8 cellular contexts compared by ENCODE assay signal in the genomic region with DNA sequence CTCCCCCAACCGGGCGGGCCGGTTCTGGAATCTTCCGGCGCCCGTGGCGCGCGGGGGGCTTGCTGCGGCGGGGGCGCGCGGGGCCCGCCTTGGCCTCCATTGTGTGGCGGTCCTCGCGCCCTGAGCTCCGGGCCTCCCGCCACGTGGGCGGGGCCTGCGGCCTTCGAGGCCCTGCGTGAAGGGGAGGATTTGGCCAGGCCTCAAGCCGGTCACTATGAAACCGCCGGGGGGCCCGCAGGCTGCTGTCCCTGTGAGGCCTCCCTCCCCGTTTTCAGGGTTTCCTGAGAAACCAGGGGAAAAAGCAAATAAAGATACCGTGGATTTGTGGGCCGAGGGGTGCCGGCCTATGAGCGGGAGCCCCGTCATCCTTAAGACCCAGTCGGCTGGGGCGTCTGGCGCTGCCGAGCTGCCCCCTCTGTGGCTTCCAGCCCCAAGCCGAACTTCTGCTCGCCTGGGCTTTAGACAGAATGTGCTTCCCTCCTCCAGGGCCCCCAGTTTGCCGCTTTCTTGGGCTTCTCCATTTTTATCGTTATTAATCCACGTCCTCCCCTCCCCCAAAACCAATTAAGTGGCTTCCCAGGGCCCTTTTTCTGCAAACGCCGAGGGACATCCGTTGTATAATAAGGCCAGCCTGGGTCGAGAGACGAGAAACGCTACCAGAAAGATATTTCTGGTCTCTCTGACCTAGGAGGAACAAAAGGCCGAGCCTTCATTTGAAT. TPM values are rescaled to one million over a fixed set of nuclear protein-coding genes. Genes with fewer than 3 reads are reported as not detected.
DNase-seq lines count a peak whose midpoint lies in the region; ATAC-seq and TF ChIP-seq lines count a peak whose summit lies in the region.

No MANE protein-coding gene starts in this region.

- H3K9me2 ChIP-seq in PC-3 (replicated peaks; ENCODE audit: low read length): no peaks in the 10 kb centered on the region

- peaks cover 31% of the 10 kb centered on the region for H3K36me3 ChIP-seq in PC-3 (ENCODE audit: low read depth, low read length)
- peaks cover 43% of the 10 kb centered on the region for H3K36me3 ChIP-seq in adipocyte (ENCODE audit: control insufficient read depth, insufficient read depth, low read length, severe bottlenecking)
- peaks cover 22% of the 10 kb centered on the region for H3K36me3 ChIP-seq in cardiac muscle cell
- H3K36me3 ChIP-seq in ovary: no peaks in the 10 kb centered on the region

- peak overlapping the region; percentile 100 for H3K9ac ChIP-seq in PC-3 (ENCODE audit: low read length)
- H3K9ac ChIP-seq in adipocyte (ENCODE audit: low read length): peak overlapping the region; percentile 100

- peak overlapping the region; percentile 85 for H3K4me2 ChIP-seq in PC-3 (ENCODE audit: low read length)

- H3K27ac ChIP-seq in PC-3 (ENCODE audit: low read length) (peak overlapping the region; percentile 97), cardiac muscle cell (peak overlapping the region; percentile 100), ovary (peak overlapping the region; percentile 84 to 99)

- no peak for TF ChIP-seq POLR2A in ovary (IDR thresholded peaks at IDR 0.05)

- peaks cover 79% of the 10 kb centered on the region for H3K79me2 ChIP-seq in PC-3 (ENCODE audit: low read length)

- POLR2A ChIA-PET in PC-3 (lab: Charles Lee; ENCODE audit: unreplicated experiment): no interaction called here

- DNase-seq in NOMO-1 (lab: John Stamatoyannopoulos, UW; ENCODE audit: unreplicated experiment in 2 of 2) (peak; percentile 25 to 31), NOMO-1 treated with DMSO at 0.1 percent for 48 hours (lab: John Stamatoyannopoulos, UW; ENCODE audit: unreplicated experiment) (no peak), PC-3 (peak; percentile 31), adipocyte (ENCODE audit: low read depth) (peak; percentile 85), cardiac muscle cell (ENCODE audit: low read depth in 1 of 2, low spot score in 1 of 2) (peak; percentile 55 to 86), ovary (peak; percentile 73 to 86 (median 81)), DMS153 (lab: John Stamatoyannopoulos, UW) (no peak)

- no peaks in the 10 kb centered on the region for H3F3A ChIP-seq in PC-3 (ENCODE audit: low read length, unreplicated experiment)

- CTCF ChIA-PET in PC-3 (lab: Charles Lee): no interaction called here

- peaks cover 49% of the 10 kb centered on the region for H4K20me1 ChIP-seq in PC-3 (ENCODE audit: low read length)

- BruUV-seq in PC-3 (replicated peaks; lab: Mats Ljungman, UMichigan): no TSS peak

- 0 to 1% (median 1%) methylated on average over 33 to 51 of the region's 51 CpGs for WGBS in ovary, 3 donors

- H3K27me3 ChIP-seq in PC-3 (ENCODE audit: low read length) (no peaks in the 10 kb centered on the region), adipocyte (replicated peaks; ENCODE audit: control insufficient read depth, insufficient read depth, low read length) (no peaks in the 10 kb centered on the region), cardiac muscle cell (no peaks in the 10 kb centered on the region), ovary (no peaks in the 10 kb centered on the region)

- H3K4me1 ChIP-seq in PC-3 (ENCODE audit: insufficient read depth, low read length): peaks cover 27% of the 10 kb centered on the region
- peaks cover 59% of the 10 kb centered on the region for H3K4me1 ChIP-seq in adipocyte (ENCODE audit: control insufficient read depth, insufficient read depth, low read length)
- peaks cover 25% of the 10 kb centered on the region for H3K4me1 ChIP-seq in cardiac muscle cell (ENCODE audit: low read depth)
- H3K4me1 ChIP-seq in ovary (ENCODE audit: insufficient read depth): peaks cover 11% of the 10 kb centered on the region

- intact Hi-C loops in PC-3 (cut with micrococcal nuclease): loop anchor here (2.0 kb wide), 1 partner anchor 38 kb away; a partner anchor contains a TSS
- intact Hi-C loops in ovary (cut with DNase I): no loop called here

- peak overlapping the region; percentile 99; the same call in 1 of the 2 replicates for H2AFZ ChIP-seq in PC-3 (ENCODE audit: low read length)

- H3K9me3 ChIP-seq in PC-3 (ENCODE audit: low read length): no peaks in the 10 kb centered on the region
- no peaks in the 10 kb centered on the region for H3K9me3 ChIP-seq in adipocyte (ENCODE audit: control insufficient read depth, low read length)
- H3K9me3 ChIP-seq in cardiac muscle cell (ENCODE audit: low read depth): no peaks in the 10 kb centered on the region
- H3K9me3 ChIP-seq in ovary: no peaks in the 10 kb centered on the region

- TF ChIP-seq EP300 in ovary (IDR thresholded peaks at IDR 0.05): no peak

- H3K4me3 ChIP-seq in PC-3 (ENCODE audit: low read length): peak overlapping the region; percentile 99
- peak overlapping the region; percentile 98 for H3K4me3 ChIP-seq in adipocyte (ENCODE audit: low read length)
- peak overlapping the region; percentile 71 for H3K4me3 ChIP-seq in cardiac muscle cell
- peak overlapping the region; percentile 98 for H3K4me3 ChIP-seq in ovary

- no peak for TF ChIP-seq CTCF in PC-3 (conservative IDR thresholded peaks at IDR 0.05; ENCODE audit: low read depth, low read length)
- TF ChIP-seq CTCF in cardiac muscle cell (IDR thresholded peaks at IDR 0.05; ENCODE audit: low read depth, low read length): no peak
- peak in 2 of 3 donors; percentile 2 to 4 for TF ChIP-seq CTCF in ovary (IDR thresholded peaks at IDR 0.05)

- ATAC-seq in HG03039 (IDR thresholded peaks at IDR 0.05; ENCODE audit: unreplicated experiment) (peak; percentile 25), PC-3 (peak; percentile 25)

RNA-seq across cellular contexts. Expression of a gene that starts 0.6 kb away (rescaled TPM):
- 288 and 321 TPM in 2 replicates for total RNA-seq in PC-3 (2014; rRNA removed)
- total RNA-seq in cardiac muscle cell: 233 and 266 TPM in 2 replicates
- 328 and 349 TPM in 2 replicates for polyA plus RNA-seq in cardiac muscle cell
- total RNA-seq in ovary: 100 to 1,000 TPM; 127 to 191 (median 170) TPM
- polyA plus RNA-seq in ovary: 100 to 1,000 TPM; 136 to 175 TPM

RNA-seq across cellular contexts. Expression of a gene that starts 0.9 kb away (rescaled TPM):
- 23.7 and 33.1 TPM in 2 replicates for total RNA-seq in PC-3 (2014; rRNA removed)
- 88.6 and 102 TPM in 2 replicates for total RNA-seq in cardiac muscle cell
- 80.4 and 83.7 TPM in 2 replicates for polyA plus RNA-seq in cardiac muscle cell
- 10 to 100 TPM; 16.9 to 26.8 (median 19.4) TPM for total RNA-seq in ovary
- 10 to 100 TPM in 1 of 2 donors, 1 to 10 TPM in 1; 4.2 to 22.5 TPM for polyA plus RNA-seq in ovary

RNA-seq across cellular contexts. Expression of a gene that starts 37.8 kb away (rescaled TPM):
- 58.4 and 75.7 TPM in 2 replicates for total RNA-seq in PC-3 (2014; rRNA removed)
- total RNA-seq in cardiac muscle cell: 14.3 and 17.3 TPM in 2 replicates
- polyA plus RNA-seq in cardiac muscle cell: 21.0 and 25.0 TPM in 2 replicates
- 10 to 100 TPM in 4 of 7 donors, 1 to 10 TPM in 3; 6.2 to 21.0 (median 12.5) TPM for total RNA-seq in ovary
- 1 to 10 TPM; 2.1 to 9.8 TPM for polyA plus RNA-seq in ovary

RNA-seq across cellular contexts. Expression of a gene that starts 46.8 kb away (rescaled TPM):
- total RNA-seq in PC-3 (2014; rRNA removed) (1.4 TPM in 1 of 2 replicates, not detected in the other), cardiac muscle cell (3.6 and 4.1 TPM in 2 replicates), ovary (under 1 TPM in 4 of 7 donors, not detected in 3; 0.22 to 0.53 (median 0.41) TPM)
- polyA plus RNA-seq in cardiac muscle cell (1.2 and 3.5 TPM in 2 replicates), ovary (under 1 TPM; 0.30 to 0.45 TPM)

Comparison
In these comparisons a context has a peak if more than half of its experiments do, and no peak if none do; other contexts are left out.
1. DNase-seq: peak in NOMO-1 (2 of 2), PC-3 (single experiment), adipocyte (single experiment), cardiac muscle cell (2 of 2) and ovary (5 of 5); none in NOMO-1 treated with DMSO at 0.1 percent for 48 hours (single experiment) and DMS153 (single experiment).
2. CTCF ChIP-seq: peak in ovary (2 of 3); none in PC-3 (single experiment) and cardiac muscle cell (single experiment).
3. Peak in every context shown above with its lines, with median percentiles within 50 percentile points of each other: H3K27ac ChIP-seq and H3K4me3 ChIP-seq.